8 cellular contexts compared by ENCODE assay signal in the genomic region with DNA sequence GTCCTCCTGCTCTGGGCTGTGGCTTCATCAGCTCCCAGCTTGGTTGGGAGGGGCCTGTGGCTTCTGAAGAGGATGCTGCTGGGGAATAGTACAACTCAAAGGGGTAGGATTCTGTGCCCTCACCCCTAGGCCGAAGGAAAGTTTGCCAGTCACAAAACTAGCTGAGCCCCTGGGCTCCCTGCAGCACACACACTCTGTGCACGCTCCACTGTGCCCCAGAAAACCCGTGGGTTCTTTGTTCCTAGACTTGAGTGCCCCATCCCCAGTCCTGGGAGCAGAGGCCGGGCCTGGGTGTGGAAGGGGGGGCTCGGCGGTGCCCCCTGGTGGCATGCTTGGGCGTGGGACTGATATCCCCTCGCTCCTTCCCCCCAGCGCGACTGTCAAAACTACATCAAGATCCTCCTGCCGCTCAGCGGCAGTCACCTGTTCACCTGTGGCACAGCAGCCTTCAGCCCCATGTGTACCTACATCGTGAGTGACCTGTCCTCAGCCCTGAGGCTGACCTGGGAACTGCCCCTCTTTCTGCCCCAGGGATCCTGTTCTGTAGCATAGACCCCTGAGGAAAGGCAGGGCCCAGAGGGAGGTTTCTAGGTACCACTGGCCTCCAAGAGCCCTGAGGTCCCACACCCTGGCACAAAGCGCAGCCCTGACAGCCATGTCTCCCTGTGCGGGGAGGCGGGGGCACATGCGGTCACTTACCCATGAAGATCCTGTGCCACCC. TPM values are rescaled to one million over a fixed set of nuclear protein-coding genes. Genes with fewer than 3 reads are reported as not detected.
DNase-seq lines count a peak whose midpoint lies in the region; ATAC-seq, FAIRE-seq and TF ChIP-seq lines count a peak whose summit lies in the region.

No MANE protein-coding gene starts in this region.

- H3K9me3 ChIP-seq in psoas muscle = no peaks in the 10 kb centered on the region

- FAIRE-seq in H54 (lab: Jason Lieb, UNC) = no peak

- H3K27ac ChIP-seq in psoas muscle = no peak overlapping the region

- peaks cover 7% of the 10 kb centered on the region for H3K4me1 ChIP-seq in psoas muscle

- peak; percentile 56 for TF ChIP-seq CTCF in GM10266 (IDR thresholded peaks at IDR 0.05; ENCODE audit: control insufficient read depth, insufficient read depth, low read depth, missing control alignments)
- TF ChIP-seq CTCF in fibroblast of the aortic adventitia (IDR thresholded peaks at IDR 0.05; ENCODE audit: insufficient read depth, low read length) = peak; percentile 65
- TF ChIP-seq CTCF in psoas muscle (IDR thresholded peaks at IDR 0.05) = peak; percentile 56

- peaks cover 0 to 20% of the 10 kb centered on the region in 2 donors for H3K36me3 ChIP-seq in psoas muscle (ENCODE audit: insufficient read depth in 1 of 2, low read depth in 1 of 2)

- H3K27me3 ChIP-seq in psoas muscle (ENCODE audit: insufficient read depth in 3 of 3, low read length in 2 of 3) = no peaks in the 10 kb centered on the region

- DNase-seq in GM10266 (ENCODE audit: extremely low spot score) = peak; percentile 62
- DNase-seq in NCI-H226 = peak; percentile 20
- DNase-seq in activated T-cell treated with anti-CD3 and anti-CD28 coated beads for 48 hours (ENCODE audit: low read depth) = peak; percentile 53
- DNase-seq in fibroblast of the aortic adventitia (ENCODE audit: low read depth) = no peak
- peak; percentile 53 to 73 for DNase-seq in psoas muscle
- DNase-seq in SW 1271 (lab: John Stamatoyannopoulos, UW) = no peak
- no peak for DNase-seq in H54 (ENCODE audit: insufficient read length, low spot score)

- intact Hi-C loops in psoas muscle (cut with DNase I) = loop anchor here (1.0 to 10.0 kb wide), 4 partner anchors 15 to 475 kb away; no protein-coding TSS in a partner anchor

- peak; percentile 53 to 74 (median 58) for ATAC-seq in psoas muscle
- no peak for ATAC-seq in HG03565 (IDR thresholded peaks at IDR 0.05; ENCODE audit: unreplicated experiment)

- H3K4me3 ChIP-seq in fibroblast of the aortic adventitia (ENCODE audit: low read depth, low read length) = no peak overlapping the region
- no peak overlapping the region for H3K4me3 ChIP-seq in psoas muscle

- WGBS in psoas muscle, 3 donors = 65 to 70% (median 70%) methylated on average over 17 of the region's 17 CpGs

- TF ChIP-seq POLR2A in H54 (IDR thresholded peaks at IDR 0.05; ENCODE audit: low read depth, low read length) = no peak

RNA-seq across cellular contexts. Expression of a gene that starts 14.2 kb away (rescaled TPM):
- total RNA-seq in fibroblast of the aortic adventitia (ENCODE audit: low replicate concordance) (12.8 and 32.3 TPM in 2 replicates), psoas muscle (10 to 100 TPM; 45.7 to 58.1 (median 56.6) TPM)
- 100 to 1,000 TPM in 1 of 3 donors, 10 to 100 TPM in 2; 72.0 to 154 (median 96.5) TPM for polyA plus RNA-seq in psoas muscle

RNA-seq across cellular contexts. Expression of a gene that starts 14.4 kb away (rescaled TPM):
- total RNA-seq in fibroblast of the aortic adventitia (ENCODE audit: low replicate concordance) = 8.7 and 9.6 TPM in 2 replicates
- total RNA-seq in psoas muscle = 1 to 10 TPM; 1.3 to 4.5 (median 2.6) TPM
- polyA plus RNA-seq in psoas muscle = 1 to 10 TPM in 2 of 3 donors, under 1 TPM in 1; 0.96 to 5.9 (median 3.1) TPM

RNA-seq across cellular contexts. Expression of a gene that starts 18.5 kb away (rescaled TPM):
- total RNA-seq in fibroblast of the aortic adventitia (ENCODE audit: low replicate concordance) (9.2 and 14.5 TPM in 2 replicates), psoas muscle (10 to 100 TPM in 1 of 4 donors, 1 to 10 TPM in 3; 4.4 to 10.8 (median 4.5) TPM)
- 1 to 10 TPM; 1.4 to 3.3 (median 1.8) TPM for polyA plus RNA-seq in psoas muscle

RNA-seq across cellular contexts. Expression of a gene that starts 29.8 kb away (rescaled TPM):
- total RNA-seq in fibroblast of the aortic adventitia (ENCODE audit: low replicate concordance) (0.09 TPM in 1 of 2 replicates, not detected in the other), psoas muscle (under 1 TPM in 2 of 4 donors, not detected in 2; 0.08 to 0.69 TPM)
- under 1 TPM; 0.03 to 0.13 (median 0.05) TPM for polyA plus RNA-seq in psoas muscle

RNA-seq across cellular contexts. Expression of a gene that starts 45.9 kb away (rescaled TPM):
- total RNA-seq in fibroblast of the aortic adventitia (ENCODE audit: low replicate concordance) (67.2 and 76.3 TPM in 2 replicates), psoas muscle (100 to 1,000 TPM; 188 to 219 (median 200) TPM)
- polyA plus RNA-seq in psoas muscle = 100 to 1,000 TPM; 212 to 298 (median 221) TPM

Comparison
In these comparisons a context has a peak if more than half of its experiments do, and no peak if none do; other contexts are left out.
1. DNase-seq: peak in GM10266 (single experiment), NCI-H226 (single experiment), activated T-cell treated with anti-CD3 and anti-CD28 coated beads for 48 hours (single experiment) and psoas muscle (2 of 2); none in fibroblast of the aortic adventitia (single experiment), SW 1271 (0 of 2) and H54 (single experiment).
2. Peak in every context shown above with its lines, with median percentiles within 50 percentile points of each other: CTCF ChIP-seq.